8 cellular contexts compared by ENCODE assay signal in the genomic region with DNA sequence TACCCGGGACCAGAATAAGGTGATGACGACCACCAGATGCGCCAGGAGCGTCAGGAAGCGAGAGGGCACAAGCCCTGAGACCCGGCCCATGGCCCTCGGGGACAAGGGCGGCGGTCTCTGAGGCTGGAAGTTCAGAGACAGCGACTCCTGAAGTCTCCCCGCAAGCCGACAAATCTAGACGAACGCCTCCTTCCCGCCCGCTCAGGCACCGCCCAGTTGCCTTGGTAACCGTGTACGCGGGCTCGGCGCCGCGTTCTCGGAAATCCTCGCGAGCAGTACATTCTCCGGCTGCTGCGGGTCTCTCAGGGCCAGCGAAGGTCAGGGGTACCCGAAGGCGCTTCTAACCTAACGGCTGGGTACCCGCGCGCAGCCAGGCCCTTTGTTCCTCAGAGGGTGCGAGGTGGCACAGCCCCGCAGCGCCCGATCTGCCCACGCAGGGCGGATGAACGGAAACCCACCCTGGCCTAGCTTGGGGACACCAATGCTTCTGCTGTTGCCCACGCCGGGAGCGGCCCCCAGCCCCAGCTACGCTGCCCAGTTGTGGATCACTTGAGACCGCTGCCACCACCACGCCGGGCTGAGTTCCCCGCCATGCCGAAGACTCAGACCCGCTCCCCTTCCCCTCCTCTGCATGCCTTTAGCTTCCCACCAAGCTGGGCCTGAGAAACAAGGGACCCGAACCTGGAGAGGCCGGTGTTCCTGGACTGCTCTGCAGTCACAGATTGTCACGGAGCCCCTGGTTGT. TPM values are rescaled to one million over a fixed set of nuclear protein-coding genes. Genes with fewer than 3 reads are reported as not detected.
DNase-seq lines count a peak whose midpoint lies in the region; ATAC-seq and TF ChIP-seq lines count a peak whose summit lies in the region.

A gene (minus strand): TSS at position 184 of the 744 bp plus-strand sequence. CDS start 94 bp downstream, at position 90.

- H3K4me1 Mint-ChIP-seq in CD8-positive, alpha-beta memory T cell = peaks cover 40 to 52% (median 51%) of the 10 kb centered on the region in 3 donors
- peaks cover 34% of the 10 kb centered on the region for H3K4me1 Mint-ChIP-seq in progenitor cell of endocrine pancreas (ENCODE audit: low read depth)

- peak within 1 kb of the TSS; percentile 81 for H3K27ac ChIP-seq in CD8-positive, alpha-beta memory T cell (ENCODE audit: low read depth, low read length)
- H3K27ac ChIP-seq in left ventricle myocardium inferior (replicated peaks) = peak within 1 kb of the TSS; percentile 87
- H3K27ac ChIP-seq in uterus = peak within 1 kb of the TSS; percentile 85 to 96

- peak; percentile 64 for TF ChIP-seq POLR2A in uterus (IDR thresholded peaks at IDR 0.05)

- peak within 1 kb of the TSS; percentile 89 to 96 (median 93) for H3K4me3 Mint-ChIP-seq in CD8-positive, alpha-beta memory T cell
- peak within 1 kb of the TSS; percentile 88 for H3K4me3 Mint-ChIP-seq in progenitor cell of endocrine pancreas (ENCODE audit: low read depth)

- H3K27me3 ChIP-seq in CD8-positive, alpha-beta memory T cell (ENCODE audit: insufficient read depth, low read length, poor library complexity, severe bottlenecking) = no peaks in the 10 kb centered on the region
- H3K27me3 ChIP-seq in left ventricle myocardium inferior (ENCODE audit: low read depth) (no peaks in the 10 kb centered on the region), uterus (no peaks in the 10 kb centered on the region)

- CTCF ChIA-PET in CD8-positive, alpha-beta memory T cell (lab: Charles Lee) = interaction anchor here (1.1 to 1.7 kb wide), 3 partner anchors 10 to 57 kb away, joined by 3 to 8 read pairs (median 6); no protein-coding TSS in a partner anchor

- H3K4me1 ChIP-seq in CD8-positive, alpha-beta memory T cell (ENCODE audit: insufficient read depth, low read length) = peaks cover 44% of the 10 kb centered on the region
- peaks cover 45% of the 10 kb centered on the region for H3K4me1 ChIP-seq in left ventricle myocardium inferior
- H3K4me1 ChIP-seq in uterus = peaks cover 0 to 11% of the 10 kb centered on the region in 2 donors

- peaks cover 0 to 3% of the 10 kb centered on the region in 2 donors for H3K27me3 Mint-ChIP-seq in CD8-positive, alpha-beta memory T cell
- H3K27me3 Mint-ChIP-seq in progenitor cell of endocrine pancreas = peaks cover 3% of the 10 kb centered on the region

- ATAC-seq in GM21723 (IDR thresholded peaks at IDR 0.05; ENCODE audit: unreplicated experiment) = peak; percentile 55

- POLR2A ChIA-PET in CD8-positive, alpha-beta memory T cell (lab: Charles Lee) = interaction anchor here (0.6 to 1.7 kb wide), 7 partner anchors 10 to 45 kb away, joined by 3 to 8 read pairs (median 3); a partner anchor contains a TSS

- no peaks in the 10 kb centered on the region for H3K9me3 Mint-ChIP-seq in CD8-positive, alpha-beta memory T cell
- no peaks in the 10 kb centered on the region for H3K9me3 Mint-ChIP-seq in progenitor cell of endocrine pancreas (ENCODE audit: low read depth)

- no peaks in the 10 kb centered on the region for H3K9me3 ChIP-seq in CD8-positive, alpha-beta memory T cell (ENCODE audit: low read length)
- H3K9me3 ChIP-seq in left ventricle myocardium inferior (replicated peaks) (no peaks in the 10 kb centered on the region), uterus (no peaks in the 10 kb centered on the region)

- peak within 1 kb of the TSS; percentile 92 to 100 (median 96) for H3K27ac Mint-ChIP-seq in CD8-positive, alpha-beta memory T cell
- peak within 1 kb of the TSS; percentile 94 for H3K27ac Mint-ChIP-seq in progenitor cell of endocrine pancreas

- intact Hi-C loops in left ventricle myocardium inferior (cut with micrococcal nuclease) = no loop called here
- intact Hi-C loops in uterus (cut with DNase I; ENCODE audit: low total_unique reads) = no loop called here

- peaks cover 0 to 7% (median 0%) of the 10 kb centered on the region in 3 donors for H3K36me3 Mint-ChIP-seq in CD8-positive, alpha-beta memory T cell
- no peaks in the 10 kb centered on the region for H3K36me3 Mint-ChIP-seq in progenitor cell of endocrine pancreas (ENCODE audit: insufficient read depth)

- no peaks in the 10 kb centered on the region for H3K36me3 ChIP-seq in CD8-positive, alpha-beta memory T cell (ENCODE audit: insufficient read depth, low read length)
- H3K36me3 ChIP-seq in left ventricle myocardium inferior (no peaks in the 10 kb centered on the region), uterus (no peaks in the 10 kb centered on the region)

- peak; percentile 81 to 92 (median 82) for DNase-seq in CD8-positive, alpha-beta memory T cell
- DNase-seq in NCI-H1092 treated with DMSO at 0.1 percent for 48 hours (lab: John Stamatoyannopoulos, UW) (peak; percentile 73), T-helper 2 cell (peak; percentile 66 to 88 (median 77)), amygdala (lab: John Stamatoyannopoulos, UW) (peak in 52 of 56 donors; percentile 22 to 82 (median 60)), left ventricle myocardium inferior (peak; percentile 89), progenitor cell of endocrine pancreas (ENCODE audit: low spot score, unreplicated experiment) (peak; percentile 73), uterus (peak; percentile 84 to 85)

- TF ChIP-seq CTCF in left ventricle myocardium inferior (IDR thresholded peaks at IDR 0.05; ENCODE audit: borderline replicate concordance) = no peak
- no peak for TF ChIP-seq CTCF in progenitor cell of endocrine pancreas (IDR thresholded peaks at IDR 0.05; ENCODE audit: unreplicated experiment)
- peak in 1 of 4 experiments; percentile 6 for TF ChIP-seq CTCF in uterus (IDR thresholded peaks at IDR 0.05)

- H3K4me3 ChIP-seq in CD8-positive, alpha-beta memory T cell (ENCODE audit: low read length) = peak within 1 kb of the TSS; percentile 76
- H3K4me3 ChIP-seq in left ventricle myocardium inferior = peak within 1 kb of the TSS; percentile 77
- H3K4me3 ChIP-seq in uterus = peak within 1 kb of the TSS; percentile 48 to 72

RNA-seq across cellular contexts. Expression of the gene that starts here (rescaled TPM):
- 10 to 100 TPM; 21.3 to 22.4 TPM for total RNA-seq in CD8-positive, alpha-beta memory T cell
- 50.7 TPM for polyA plus RNA-seq in CD8-positive, alpha-beta memory T cell
- total RNA-seq in left ventricle myocardium inferior = 7.9 TPM
- 24.6 and 28.1 TPM in 2 replicates for total RNA-seq in progenitor cell of endocrine pancreas
- total RNA-seq in uterus = 10 to 100 TPM in 3 of 4 donors, under 1 TPM in 1; 0.77 to 42.6 (median 25.1) TPM

Comparison
In these comparisons a context has a peak if more than half of its experiments do, and no peak if none do; other contexts are left out.
1. Peak in every context shown above with its lines: DNase-seq, ATAC-seq, H3K4me3 ChIP-seq and H3K27ac ChIP-seq.